In genomic region chr12:10368206-10369171, GRCh38 we compare ENCODE assay signal across 17 cellular contexts. TPM values are rescaled to one million over a fixed set of nuclear protein-coding genes. Genes with fewer than 3 reads are reported as not detected.
DNase-seq lines count a peak whose midpoint lies in the region; ATAC-seq and TF ChIP-seq lines count a peak whose summit lies in the region.
"Had no signal": no experiment of that assay in that cellular context is flagged by ENCODE, and none has a peak within 500 bp of the region (broad histone marks: within the 10 kb centered on the region; RNA-seq: fewer than 3 reads in every experiment).

No MANE protein-coding gene starts in this region.

- DNase-seq in Calu3 (no peak), WTC11 (ENCODE audit: low spot score) (no peak), immature natural killer cell (no peak), retina (peak; percentile 15), NCI-H1930 (lab: John Stamatoyannopoulos, UW) (no peak), NCI-H2107 treated with DMSO at 0.1 percent for 48 hours (lab: John Stamatoyannopoulos, UW; ENCODE audit: unreplicated experiment) (no peak), H9 (no peak)
- DNase-seq: activated CD4-positive, alpha-beta T cell treated with anti-CD3 and anti-CD28 coated beads for 48 hours; activated gamma-delta T cell; KBM-7; NCI-H1417; NCI-H446 treated with DMSO at 0.1 percent for 48 hours had no signal

- no TSS peak for BruUV-seq in Calu3 (replicated peaks; lab: Mats Ljungman, UMichigan)

- H3K4me1 Mint-ChIP-seq in Calu3 (ENCODE audit: low read depth, unreplicated experiment) (peaks cover 54% of the 10 kb centered on the region), WTC11 (peaks cover 49% of the 10 kb centered on the region), immature natural killer cell (peaks cover 0 to 48% of the 10 kb centered on the region in 2 donors), H9 (peaks cover 31 to 43% of the 10 kb centered on the region in 2 experiments)

- no peak overlapping the region for H2AK5ac ChIP-seq in H9 (ENCODE audit: insufficient read length, low read length)

- no peaks in the 10 kb centered on the region for H3K79me1 ChIP-seq in H9 (ENCODE audit: insufficient read depth, low read depth, low read length, poor library complexity, severe bottlenecking)

- H3K36me3 Mint-ChIP-seq in Calu3 (ENCODE audit: insufficient read depth, unreplicated experiment) (peaks cover 24% of the 10 kb centered on the region), WTC11 (peaks cover 5% of the 10 kb centered on the region), immature natural killer cell (peaks cover 53 to 64% (median 55%) of the 10 kb centered on the region in 3 donors), H9 (ENCODE audit: insufficient read depth in 1 of 3, low read depth in 3 of 3) (peaks cover 0 to 8% (median 5%) of the 10 kb centered on the region in 3 experiments; a peak in 4 of 7 replicates)

- intact Hi-C loops in Calu3 (cut with micrococcal nuclease; ENCODE audit: unreplicated experiment) = loop anchor here (10.0 kb wide), 2 partner anchors 134 to 306 kb away; partner anchors contain the start of gene STYK1

- H4K20me1 ChIP-seq in H9 (ENCODE audit: control insufficient read depth, insufficient read depth, insufficient read length) = no peaks in the 10 kb centered on the region

- no peak overlapping the region for H2BK15ac ChIP-seq in H9 (ENCODE audit: low read depth, low read length)

- no peaks in the 10 kb centered on the region for H3K9me3 ChIP-seq in H9 (ENCODE audit: control insufficient read depth, low read depth, low read length)

- no peak overlapping the region for H2BK20ac ChIP-seq in H9 (ENCODE audit: low read depth, low read length, poor library complexity, severe bottlenecking)

- H3K23me2 ChIP-seq in H9 (ENCODE audit: insufficient read length, low read depth, low read length, poor library complexity, severe bottlenecking) = peaks cover 12% of the 10 kb centered on the region

- no peak overlapping the region for H2AFZ ChIP-seq in H9 (ENCODE audit: low read length)

- ATAC-seq in WTC11 (no peak), GM19463 (IDR thresholded peaks at IDR 0.05; ENCODE audit: unreplicated experiment) (no peak)
- ATAC-seq: left lobe of liver had no signal

- no peak overlapping the region for H3K4me2 ChIP-seq in H9 (ENCODE audit: insufficient read depth, insufficient read length, low read length)

- no peak overlapping the region for H2BK12ac ChIP-seq in H9 (ENCODE audit: insufficient read length, low read depth, low read length)

- no peak overlapping the region for H3K56ac ChIP-seq in H9 (ENCODE audit: insufficient read length, low read depth, low read length)

- H4K5ac ChIP-seq in H9 (ENCODE audit: insufficient read length, low read depth, low read length) = no peak overlapping the region

- H3K79me2 ChIP-seq in H9 (ENCODE audit: insufficient read depth, low read length) = no peaks in the 10 kb centered on the region

- POLR2A ChIA-PET in WTC11 (lab: Charles Lee) = no interaction called here

- H2BK120ac ChIP-seq in H9 (ENCODE audit: low read depth, low read length, poor library complexity, severe bottlenecking) = no peak overlapping the region

- WGBS in H9 (ENCODE audit: extremely low coverage, insufficient read length, low lambda C conversion rate) = 100% methylated on average over 1 of the region's 10 CpGs

- no peak overlapping the region for H4K8ac ChIP-seq in H9 (replicated peaks; ENCODE audit: insufficient read length, low read depth, low read length)

- H3K14ac ChIP-seq in H9 (ENCODE audit: insufficient read depth, low read length) = no peak overlapping the region

- H3K27me3 Mint-ChIP-seq in Calu3 (ENCODE audit: unreplicated experiment) (no peaks in the 10 kb centered on the region), WTC11 (ENCODE audit: low read depth) (no peaks in the 10 kb centered on the region), immature natural killer cell (ENCODE audit: low read depth in 3 of 3) (peaks cover 1 to 8% (median 6%) of the 10 kb centered on the region in 3 donors), H9 (ENCODE audit: low read depth) (no peaks in the 10 kb centered on the region)

- H3K18ac ChIP-seq in H9 (ENCODE audit: insufficient read length, low read depth, low read length) = no peak overlapping the region

- no peak overlapping the region for H3K23ac ChIP-seq in H9 (ENCODE audit: insufficient read length, low read depth, low read length)

- CTCF ChIA-PET in Calu3 (lab: Charles Lee) (no interaction called here), WTC11 (lab: Charles Lee) (no interaction called here)

- no peak overlapping the region for H2BK5ac ChIP-seq in H9 (ENCODE audit: insufficient read length, low read length)

- H3K27ac ChIP-seq in H9 (ENCODE audit: insufficient read length, low read depth, low read length) = no peak overlapping the region

- peaks cover 16% of the 10 kb centered on the region; the same call in 1 of the 2 replicates for H3K4me1 ChIP-seq in H9 (ENCODE audit: insufficient read depth, low read length)

- no peaks in the 10 kb centered on the region for H3K9me3 Mint-ChIP-seq in Calu3 (ENCODE audit: low read depth, unreplicated experiment)
- H3K9me3 Mint-ChIP-seq in WTC11 = peaks cover 6% of the 10 kb centered on the region
- H3K9me3 Mint-ChIP-seq in immature natural killer cell = no peaks in the 10 kb centered on the region
- H3K9me3 Mint-ChIP-seq in H9 = peaks cover 4 to 7% of the 10 kb centered on the region in 2 experiments; a peak in 3 of 5 replicates

- H3K27me3 ChIP-seq in H9 (ENCODE audit: insufficient read depth, low read length) = no peaks in the 10 kb centered on the region

- no peak for TF ChIP-seq CTCF in Calu3 (IDR thresholded peaks at IDR 0.05; ENCODE audit: unreplicated experiment)
- TF ChIP-seq CTCF in WTC11 (IDR thresholded peaks at IDR 0.05) = no peak
- TF ChIP-seq CTCF in H9 (conservative IDR thresholded peaks at IDR 0.05) = no peak

- no peak overlapping the region for H3K4ac ChIP-seq in H9 (ENCODE audit: low read depth, low read length)

- H3T11ph ChIP-seq in H9 (ENCODE audit: low read length) = no peak overlapping the region

- H3K4me3 Mint-ChIP-seq in Calu3 (ENCODE audit: low read depth, unreplicated experiment) (peak overlapping the region; percentile 54), WTC11 (peak overlapping the region; percentile 2), immature natural killer cell (peak overlapping the region; percentile 15 to 72 (median 46)), H9 (no peak overlapping the region)
- H3K4me3 Mint-ChIP-seq: T-helper 1 cell treated with Interleukin-12 subunit alpha and Interleukin-12 subunit beta and Interleukin-4 antibody, amounts not matched to agents 30 μg/mL and 1 μg/mL, for 36 hours had no signal

- H4K91ac ChIP-seq in H9 (ENCODE audit: insufficient read length, low read depth, low read length) = no peak overlapping the region

- no peak overlapping the region for H3K9ac ChIP-seq in H9 (ENCODE audit: extremely low read depth, insufficient read length, low read length)

- peak overlapping the region; percentile 67 for H3K27ac Mint-ChIP-seq in Calu3 (ENCODE audit: unreplicated experiment)
- H3K27ac Mint-ChIP-seq in WTC11 = peak overlapping the region; percentile 64
- H3K27ac Mint-ChIP-seq in immature natural killer cell = peak overlapping the region in 2 of 6 donors; percentile 71 to 87
- H3K27ac Mint-ChIP-seq in H9 = peak overlapping the region in 1 of 3 experiments; percentile 33; a peak in 2 of 7 replicates
- H3K27ac Mint-ChIP-seq: T-helper 1 cell treated with Interleukin-12 subunit alpha and Interleukin-12 subunit beta and Interleukin-4 antibody, amounts not matched to agents 30 μg/mL and 1 μg/mL, for 36 hours had no signal

TF ChIP-seq in WTC11, 78 proteins besides CTCF, POLR2A, EP300 and RAD21 (continues in another document):
- TF ChIP-seq MYBL2 (CRISPR knock-in tag; IDR thresholded peaks at IDR 0.05) (no peak), SMAD3 (CRISPR knock-in tag; IDR thresholded peaks at IDR 0.05; ENCODE audit: borderline replicate concordance) (no peak), RELA (CRISPR knock-in tag; IDR thresholded peaks at IDR 0.05; ENCODE audit: borderline replicate concordance) (no peak), TEAD4 (CRISPR knock-in tag; IDR thresholded peaks at IDR 0.05) (no peak), ETV6 (CRISPR knock-in tag; IDR thresholded peaks at IDR 0.05) (no peak), ELF4 (CRISPR knock-in tag; IDR thresholded peaks at IDR 0.05; ENCODE audit: low read depth) (no peak), ZNF512 (CRISPR knock-in tag; IDR thresholded peaks at IDR 0.05; ENCODE audit: borderline replicate concordance) (no peak), PREB (CRISPR knock-in tag; IDR thresholded peaks at IDR 0.05; ENCODE audit: borderline replicate concordance) (no peak)

RNA-seq across cellular contexts. Expression of gene KLRK1, which starts 21.4 kb away (rescaled TPM):
- total RNA-seq in Calu3 (2022) (not detected in 2 replicates), WTC11 (2021) (0.15 to 0.23 TPM in 2 of 3 replicates, not detected in the other), H9 (2021) (not detected in 2 replicates)
- 100 to 1,000 TPM; 623 to 949 (median 731) TPM for polyA plus RNA-seq in immature natural killer cell
- total RNA-seq: bronchial epithelial cell, H4 had no signal

RNA-seq across cellular contexts. Expression of gene KLRC4, which starts 41.1 kb away (rescaled TPM):
- not detected in 2 replicates for total RNA-seq in Calu3 (2022)
- not detected in 3 replicates for total RNA-seq in WTC11 (2021)
- polyA plus RNA-seq in immature natural killer cell = 10 to 100 TPM; 14.3 to 28.5 (median 15.0) TPM
- total RNA-seq in H9 (2021) = not detected in 2 replicates
- total RNA-seq: bronchial epithelial cell, H4, left lobe of liver had no signal

RNA-seq across cellular contexts. Expression of gene KLRC3, which starts 51.9 kb away (rescaled TPM):
- total RNA-seq in Calu3 (2022) (not detected in 2 replicates), WTC11 (2021) (not detected in 3 replicates), H9 (2021) (not detected in 2 replicates)
- polyA plus RNA-seq in immature natural killer cell = 10 to 100 TPM; 27.6 to 59.0 (median 28.4) TPM
- total RNA-seq: bronchial epithelial cell, left lobe of liver had no signal

Comparison
In these comparisons a context has a peak if more than half of its experiments do, and no peak if none do; other contexts are left out.
1. H3K4me3 Mint-ChIP-seq: peak in Calu3 (single experiment), WTC11 (single experiment) and immature natural killer cell (5 of 5); none in H9 (0 of 2).